Comparison of ENCODE assay signal across 23 cellular contexts in the genomic region with DNA sequence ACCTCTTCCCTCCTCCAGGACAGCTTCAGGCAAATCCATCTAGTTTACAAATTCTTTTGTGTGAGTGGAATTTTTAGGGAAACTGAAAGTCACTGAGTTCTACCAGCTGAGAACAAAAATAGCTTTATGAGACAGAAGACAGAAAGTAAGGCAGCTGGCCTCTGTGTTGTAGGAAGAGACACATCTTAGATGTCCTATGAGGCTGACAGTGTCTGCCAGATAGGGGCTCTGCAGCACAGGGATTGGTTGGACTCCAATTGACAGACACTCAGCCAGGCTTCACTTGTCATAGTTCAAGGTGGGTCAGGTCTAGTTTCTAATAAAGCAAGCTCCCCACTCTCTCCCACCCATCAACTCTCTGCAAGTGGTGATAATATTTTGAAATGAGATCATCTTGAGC.
"Had no signal": no experiment of that assay in that cellular context is flagged by ENCODE, and none has a peak within 500 bp of the region (broad histone marks: within the 10 kb centered on the region; RNA-seq: fewer than 3 reads in every experiment).

No MANE protein-coding gene starts in this region.

- H3K27me3 Mint-ChIP-seq: IgD-negative memory B cell had no signal

- H3K36me3 Mint-ChIP-seq: IgD-negative memory B cell had no signal

- H3K4me3 ChIP-seq: K562 had no signal

- ATAC-seq: HepG2, K562, Panc1, PC-3 had no signal

- H3K9me3 ChIP-seq: SK-N-SH had no signal

- H3K4me1 Mint-ChIP-seq: IgD-negative memory B cell had no signal

- H3K27ac Mint-ChIP-seq: IgD-negative memory B cell had no signal

- H3K27ac ChIP-seq: KMS-11, RWPE1 had no signal

- H3K4me3 Mint-ChIP-seq: IgD-negative memory B cell had no signal

- DNase-seq: Kasumi-1, NCI-H1092, NCI-H1105 treated with DMSO at 0.1 percent for 48 hours, NCI-H1417 treated with DMSO at 0.1 percent for 48 hours, NCI-H146, NCI-H1694 treated with DMSO at 0.1 percent for 48 hours, NCI-H1930, NCI-H2081, NCI-H2107, NCI-H2227 treated with DMSO at 0.1 percent for 48 hours, NCI-H524, NCI-H526 treated with DMSO at 0.1 percent for 48 hours, NCI-H748 treated with DMSO at 0.1 percent for 48 hours, PC-3, SHP77, SK-N-SH, SW 1271 had no signal
